Comparison of ENCODE assay signal across 10 cellular contexts in the genomic region with DNA sequence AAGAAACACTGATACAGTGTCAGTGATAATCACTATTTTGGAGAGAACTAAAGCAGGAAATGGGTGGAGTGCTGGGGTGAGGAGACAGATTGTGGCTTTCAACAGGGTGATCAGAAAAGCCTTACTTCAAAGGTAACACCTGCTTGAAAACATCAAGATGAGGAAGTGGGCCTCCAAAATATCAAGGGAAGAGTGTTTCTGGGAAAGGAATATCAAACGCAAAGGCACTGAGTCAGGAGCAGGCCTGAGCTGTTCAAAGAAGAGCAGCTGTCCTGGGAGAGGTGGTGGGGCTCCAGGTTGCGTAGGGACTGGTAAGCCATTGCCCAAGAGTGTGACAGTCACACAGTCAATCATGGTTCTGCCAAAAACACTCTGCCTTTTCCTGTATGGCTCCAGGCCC. TPM values are rescaled to one million over a fixed set of nuclear protein-coding genes. Genes with fewer than 3 reads are reported as not detected.
DNase-seq lines count a peak whose midpoint lies in the region; ATAC-seq and TF ChIP-seq lines count a peak whose summit lies in the region.
"Had no signal": no experiment of that assay in that cellular context is flagged by ENCODE, and none has a peak within 500 bp of the region (broad histone marks: within the 10 kb centered on the region; RNA-seq: fewer than 3 reads in every experiment).

No MANE protein-coding gene starts in this region.

- H3K27me3 ChIP-seq in KMS-11 (ENCODE audit: insufficient read depth, low read depth) = no peaks in the 10 kb centered on the region

- POLR2A ChIA-PET in activated naive CD8-positive, alpha-beta T cell treated with anti-CD3 and anti-CD28 coated beads, Interleukin-2, amount 10 ng/mL, durations not matched to agents 7 days and 5 days (lab: Charles Lee) = interaction anchor here (1.4 to 1.5 kb wide), 2 partner anchors 46 to 48 kb away, joined by 3 to 6 read pairs; no protein-coding TSS in a partner anchor

- no peaks in the 10 kb centered on the region for H3K36me3 Mint-ChIP-seq in activated naive CD8-positive, alpha-beta T cell treated with anti-CD3 and anti-CD28 coated beads, Interleukin-2, amount 10 ng/mL, durations not matched to agents 7 days and 5 days

- ATAC-seq in activated naive CD8-positive, alpha-beta T cell treated with anti-CD3 and anti-CD28 coated beads, Interleukin-2, amount 10 ng/mL, durations not matched to agents 7 days and 5 days (ENCODE audit: low read depth) = peak; percentile 82
- ATAC-seq in left ventricle myocardium superior (no peak), HG03378 (IDR thresholded peaks at IDR 0.05; ENCODE audit: unreplicated experiment) (no peak)

- no peak overlapping the region for H3K4me3 ChIP-seq in KMS-11 (IDR thresholded peaks at IDR 0.05; ENCODE audit: insufficient read depth, low read depth, low read length)

- no peaks in the 10 kb centered on the region for H3K36me3 ChIP-seq in KMS-11 (ENCODE audit: insufficient read depth)

- peak overlapping the region; percentile 66 for H3K27ac ChIP-seq in KMS-11

- TF ChIP-seq CTCF in KMS-11 (conservative IDR thresholded peaks at IDR 0.05; ENCODE audit: low read depth, low read length) = no peak

- H3K9ac ChIP-seq in KMS-11 = no peak overlapping the region; the same call in 1 of the 2 replicates

- peaks cover 2% of the 10 kb centered on the region for H3K9me3 Mint-ChIP-seq in activated naive CD8-positive, alpha-beta T cell treated with anti-CD3 and anti-CD28 coated beads, Interleukin-2, amount 10 ng/mL, durations not matched to agents 7 days and 5 days

- H3K27ac Mint-ChIP-seq in activated naive CD8-positive, alpha-beta T cell treated with anti-CD3 and anti-CD28 coated beads, Interleukin-2, amount 10 ng/mL, durations not matched to agents 7 days and 5 days = peak overlapping the region; percentile 93

- peak overlapping the region; percentile 55 for H3K4me2 ChIP-seq in KMS-11

- no peaks in the 10 kb centered on the region for H3K27me3 Mint-ChIP-seq in activated naive CD8-positive, alpha-beta T cell treated with anti-CD3 and anti-CD28 coated beads, Interleukin-2, amount 10 ng/mL, durations not matched to agents 7 days and 5 days

- peak overlapping the region; percentile 61 for H2AFZ ChIP-seq in KMS-11 (ENCODE audit: low read depth)

- peaks cover 67% of the 10 kb centered on the region for H3K4me1 ChIP-seq in KMS-11 (ENCODE audit: low read depth, poor library complexity, severe bottlenecking)

- H4K20me1 ChIP-seq in KMS-11 (ENCODE audit: insufficient read depth) = no peaks in the 10 kb centered on the region

- H3K4me3 Mint-ChIP-seq in activated naive CD8-positive, alpha-beta T cell treated with anti-CD3 and anti-CD28 coated beads, Interleukin-2, amount 10 ng/mL, durations not matched to agents 7 days and 5 days = peak overlapping the region; percentile 60

- intact Hi-C loops in left ventricle myocardium superior (cut with micrococcal nuclease) = no loop called here

- no peaks in the 10 kb centered on the region for H3K79me2 ChIP-seq in KMS-11 (ENCODE audit: insufficient read depth, low read depth)

- peaks cover 52% of the 10 kb centered on the region for H3K4me1 Mint-ChIP-seq in activated naive CD8-positive, alpha-beta T cell treated with anti-CD3 and anti-CD28 coated beads, Interleukin-2, amount 10 ng/mL, durations not matched to agents 7 days and 5 days

- DNase-seq in activated CD4-positive, alpha-beta T cell treated with anti-CD3 and anti-CD28 coated beads for 4 hours = peak; percentile 25 to 30
- peak; percentile 63 for DNase-seq in activated naive CD8-positive, alpha-beta T cell treated with anti-CD3 and anti-CD28 coated beads, Interleukin-2, amount 10 ng/mL, durations not matched to agents 7 days and 5 days
- DNase-seq in stimulated activated CD4-positive, alpha-beta T cell treated with anti-CD3 and anti-CD28 coated beads, Interleukin-2, amount 100 ng/mL, for 4 hours (ENCODE audit: low read depth) = peak; percentile 15
- no peak for DNase-seq in NCI-H187 treated with DMSO at 0.1 percent for 48 hours (lab: John Stamatoyannopoulos, UW)
- DNase-seq in left ventricle myocardium superior = no peak
- DNase-seq in NCI-H774 (lab: John Stamatoyannopoulos, UW) = no peak
- DNase-seq: GDM1, NCI-H1105 had no signal

RNA-seq across cellular contexts. Expression of a gene that starts 47.1 kb away (rescaled TPM):
- 100 to 1,000 TPM; 193 to 195 TPM for total RNA-seq in activated naive CD8-positive, alpha-beta T cell treated with anti-CD3 and anti-CD28 coated beads, Interleukin-2, amount 10 ng/mL, durations not matched to agents 7 days and 5 days
- 269 TPM for total RNA-seq in left ventricle myocardium superior

Comparison
In these comparisons a context has a peak if more than half of its experiments do, and no peak if none do; other contexts are left out.
1. DNase-seq: peak in activated CD4-positive, alpha-beta T cell treated with anti-CD3 and anti-CD28 coated beads for 4 hours (2 of 2), activated naive CD8-positive, alpha-beta T cell treated with anti-CD3 and anti-CD28 coated beads, Interleukin-2, amount 10 ng/mL, durations not matched to agents 7 days and 5 days (single experiment) and stimulated activated CD4-positive, alpha-beta T cell treated with anti-CD3 and anti-CD28 coated beads, Interleukin-2, amount 100 ng/mL, for 4 hours (single experiment); none in NCI-H187 treated with DMSO at 0.1 percent for 48 hours (single experiment), left ventricle myocardium superior (single experiment) and NCI-H774 (single experiment).